Comparison of ENCODE assay signal across 19 cellular contexts in the genomic region with DNA sequence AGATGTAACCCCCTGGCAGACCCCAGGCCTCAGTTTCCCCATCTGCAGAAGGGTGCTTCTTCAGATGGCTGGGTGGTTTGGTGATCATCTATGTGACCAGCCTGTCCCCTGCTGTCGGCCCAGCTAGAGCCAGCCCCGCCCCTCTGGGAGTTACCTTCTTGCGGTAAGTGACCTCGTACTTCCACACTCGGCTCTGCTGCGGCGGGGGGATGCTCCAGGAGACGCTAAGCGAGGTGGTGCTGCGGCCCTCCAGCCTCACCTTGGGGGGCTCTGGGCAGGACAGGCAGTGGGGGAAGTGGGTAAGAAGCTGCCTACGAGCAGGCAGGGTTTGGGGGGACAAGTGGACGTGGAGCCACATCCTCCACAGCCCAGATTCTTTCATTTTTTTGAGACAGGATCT.
"Had no signal": no experiment of that assay in that cellular context is flagged by ENCODE, and none has a peak within 500 bp of the region (broad histone marks: within the 10 kb centered on the region; RNA-seq: fewer than 3 reads in every experiment).

No MANE protein-coding gene starts in this region.

- H3K36me3 Mint-ChIP-seq: natural killer cell had no signal

- H3K27me3 ChIP-seq: heart left ventricle, pancreas, thyroid gland had no signal

- H3K9me3 Mint-ChIP-seq: natural killer cell, neural crest cell, type B pancreatic cell had no signal

- H3K27ac Mint-ChIP-seq: natural killer cell, progenitor cell of endocrine pancreas, type B pancreatic cell had no signal

- H3K9me3 ChIP-seq: heart left ventricle, pancreas, thyroid gland had no signal

- DNase-seq: effector CD4-positive, alpha-beta T cell; heart left ventricle; hippocampal formation; islet precursor cell; mammary epithelial cell; natural killer cell; nucleus accumbens; small intestine; stimulated activated CD4-positive, alpha-beta T cell treated with anti-CD3 and anti-CD28 coated beads, Interleukin-12 subunit alpha, Interleukin-12 subunit beta, amount 100 ng/mL, for 4 hours; stimulated activated naive CD4-positive, alpha-beta T cell treated with Interleukin-2 at 50 U/mL for 16 hours; thyroid gland had no signal

- H3K4me1 ChIP-seq: pancreas had no signal

- H3K4me3 Mint-ChIP-seq: natural killer cell, neural crest cell, type B pancreatic cell had no signal

- H3K4me3 ChIP-seq: coronary artery, heart left ventricle, pancreas, thyroid gland had no signal

- H3K27ac ChIP-seq: coronary artery, heart left ventricle, pancreas, thyroid gland had no signal

- ATAC-seq: esophagus mucosa, heart left ventricle, left lobe of liver, natural killer cell, pancreas, right cardiac atrium had no signal

- H3K27me3 Mint-ChIP-seq: progenitor cell of endocrine pancreas, type B pancreatic cell had no signal
